In the genomic region with DNA sequence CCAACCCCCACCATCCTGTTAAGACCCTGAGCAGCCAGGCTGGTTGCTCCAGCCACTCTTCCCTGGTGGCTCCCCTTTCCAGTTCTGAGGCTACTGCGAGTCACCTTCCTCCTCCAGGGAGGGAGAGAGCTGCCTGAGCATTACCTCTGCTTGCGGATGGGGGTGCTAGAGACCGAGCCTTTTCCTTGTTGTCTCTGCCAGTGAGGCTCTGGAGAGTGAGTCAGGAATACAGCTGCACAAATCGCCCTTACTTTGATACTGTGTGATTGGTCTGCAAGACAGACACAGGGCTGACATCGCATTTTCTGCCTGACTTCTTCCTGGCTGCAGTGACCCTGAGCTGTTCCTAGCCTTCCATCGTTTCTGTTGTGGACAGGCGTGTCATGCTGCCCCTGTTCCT, we compare ENCODE assay signal across 8 cellular contexts. TPM values are rescaled to one million over a fixed set of nuclear protein-coding genes. Genes with fewer than 3 reads are reported as not detected.
DNase-seq lines count a peak whose midpoint lies in the region; ATAC-seq and TF ChIP-seq lines count a peak whose summit lies in the region.

No MANE protein-coding gene starts in this region.

- ATAC-seq in GM21447 (IDR thresholded peaks at IDR 0.05; ENCODE audit: unreplicated experiment) (no peak), GM18520 (IDR thresholded peaks at IDR 0.05; ENCODE audit: unreplicated experiment) (no peak), GM21723 (IDR thresholded peaks at IDR 0.05; ENCODE audit: unreplicated experiment) (no peak), HG03039 (IDR thresholded peaks at IDR 0.05; ENCODE audit: unreplicated experiment) (no peak)

- H3K27me3 ChIP-seq in Peyer's patch (no peaks in the 10 kb centered on the region), esophagus muscularis mucosa (no peaks in the 10 kb centered on the region)

- 70% methylated on average over 6 of the region's 7 CpGs for WGBS in esophagus muscularis mucosa

- no peak for TF ChIP-seq POLR2A in Peyer's patch (IDR thresholded peaks at IDR 0.05)
- no peak for TF ChIP-seq POLR2A in esophagus muscularis mucosa (IDR thresholded peaks at IDR 0.05; ENCODE audit: low read depth)

- H3K9me3 ChIP-seq in Peyer's patch (no peaks in the 10 kb centered on the region), esophagus muscularis mucosa (no peaks in the 10 kb centered on the region)

- no peaks in the 10 kb centered on the region for H3K36me3 ChIP-seq in Peyer's patch
- no peaks in the 10 kb centered on the region for H3K36me3 ChIP-seq in esophagus muscularis mucosa

- peak; percentile 6 for DNase-seq in GOT3 (lab: John Stamatoyannopoulos, UW)
- peak in 2 of 3 donors; percentile 80 to 83 for DNase-seq in Peyer's patch
- no peak for DNase-seq in esophagus muscularis mucosa (ENCODE audit: extremely low spot score)
- DNase-seq in mucosa of gallbladder (ENCODE audit: low spot score): peak; percentile 74

- TF ChIP-seq CTCF in Peyer's patch (IDR thresholded peaks at IDR 0.05) (peak in 4 of 6 experiments; percentile 39 to 94 (median 92)), esophagus muscularis mucosa (IDR thresholded peaks at IDR 0.05) (peak; percentile 23 to 41 (median 28))

- intact Hi-C loops in esophagus muscularis mucosa (cut with DNase I): no loop called here

- peaks cover 0 to 11% (median 0%) of the 10 kb centered on the region in 4 donors for H3K4me1 ChIP-seq in Peyer's patch
- H3K4me1 ChIP-seq in esophagus muscularis mucosa: peaks cover 0 to 12% (median 3%) of the 10 kb centered on the region in 4 donors

- TF ChIP-seq EP300 in esophagus muscularis mucosa (IDR thresholded peaks at IDR 0.05): no peak

- H3K4me3 ChIP-seq in Peyer's patch (no peak overlapping the region), esophagus muscularis mucosa (no peak overlapping the region)

- H3K27ac ChIP-seq in Peyer's patch: peak overlapping the region in 2 of 4 donors; percentile 19 to 73
- no peak overlapping the region for H3K27ac ChIP-seq in esophagus muscularis mucosa (replicated peaks in 1 of 4)

RNA-seq across cellular contexts. Expression of a gene that starts 41.2 kb away (rescaled TPM):
- total RNA-seq in Peyer's patch: 10 to 100 TPM in 2 of 4 donors, 1 to 10 TPM in 2; 1.7 to 11.7 (median 10.3) TPM
- 10 to 100 TPM in 2 of 4 donors, 1 to 10 TPM in 2; 7.1 to 10.8 (median 9.4) TPM for total RNA-seq in esophagus muscularis mucosa
- 10.4 TPM for total RNA-seq in mucosa of gallbladder
